In the genomic region with DNA sequence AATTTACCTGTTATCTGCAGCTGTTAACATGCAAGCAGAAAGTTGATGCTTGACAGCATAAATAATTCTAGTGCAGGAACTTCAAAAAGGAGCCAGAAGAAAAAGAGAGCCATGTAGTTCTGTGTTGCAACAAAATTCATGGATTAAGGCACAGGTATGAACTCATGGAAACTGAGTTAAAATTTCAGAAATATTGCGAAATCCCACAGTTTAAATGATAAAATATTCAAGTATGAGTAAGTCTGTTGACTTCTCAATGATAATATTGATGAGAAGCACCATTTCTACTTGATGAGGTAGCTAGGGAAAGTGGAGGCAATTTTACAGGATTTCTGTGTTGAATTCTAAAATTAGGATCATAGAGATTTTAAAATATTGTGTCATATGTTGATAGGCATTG, we compare ENCODE assay signal across 31 cellular contexts.
"Had no signal": no experiment of that assay in that cellular context is flagged by ENCODE, and none has a peak within 500 bp of the region (broad histone marks: within the 10 kb centered on the region; RNA-seq: fewer than 3 reads in every experiment).

No MANE protein-coding gene starts in this region.

- DNase-seq: activated B cell treated with CpG ODN at 0.5 μM for 24 hours; activated CD4-positive, alpha-beta T cell treated with anti-CD3 and anti-CD28 coated beads for 48 hours; activated CD4-positive, alpha-beta T cell treated with anti-CD3 and anti-CD28 coated beads, Interleukin-2, amount 50 U/mL, for 1 hour; activated CD4-positive, alpha-beta T cell treated with anti-CD3 and anti-CD28 coated beads, Interleukin-2, amount 50 U/mL, for 48 hours; activated CD8-positive, alpha-beta memory T cell treated with anti-CD3 and anti-CD28 coated beads for 24 hours; activated CD8-positive, alpha-beta T cell treated with anti-CD3 and anti-CD28 coated beads for 36 hours; activated gamma-delta T cell; activated naive CD4-positive, alpha-beta T cell; activated naive CD4-positive, alpha-beta T cell treated with anti-CD3 and anti-CD28 coated beads, Interleukin-2, amount 10 ng/mL, durations not matched to agents 7 days and 5 days; activated naive CD8-positive, alpha-beta T cell treated with anti-CD3 and anti-CD28 coated beads, Interleukin-2, amount 10 ng/mL, durations not matched to agents 7 days and 5 days; activated T-cell treated with anti-CD3 and anti-CD28 coated beads, Interleukin-2, amount 50 U/mL, for 4 hours; amniotic stem cell; anterior cingulate cortex; brain microvascular endothelial cell; caudate nucleus; cerebellar nuclear complex; colonic mucosa; dorsolateral prefrontal cortex; effector memory CD4-positive, alpha-beta T cell; endodermal cell; foreskin fibroblast; head of caudate nucleus; T-helper 1 cell; T-helper 17 cell; T1000; WERI-Rb-1 had no signal

- ATAC-seq: activated CD4-positive, CD25-positive, alpha-beta regulatory T cell treated with anti-CD3 and anti-CD28 coated beads, Interleukin-2, amount 50 U/mL, for 24 hours; activated CD8-positive, alpha-beta T cell treated with anti-CD3 and anti-CD28 coated beads for 36 hours; activated naive CD4-positive, alpha-beta T cell treated with anti-CD3 and anti-CD28 coated beads, Interleukin-2, amount 50 U/mL, for 72 hours; activated T-cell treated with anti-CD3 and anti-CD28 coated beads, Interleukin-2, amount 50 U/mL, for 4 hours; esophagus mucosa; T-helper 17 cell had no signal

- H3K9me3 ChIP-seq: colonic mucosa had no signal

- FAIRE-seq: astrocyte, frontal cortex had no signal

- H3K27ac ChIP-seq: brain microvascular endothelial cell, colonic mucosa, dorsolateral prefrontal cortex, WERI-Rb-1 had no signal

- H3K27me3 ChIP-seq: brain microvascular endothelial cell, colonic mucosa, dorsolateral prefrontal cortex had no signal

- H3K36me3 ChIP-seq: brain microvascular endothelial cell, colonic mucosa, WERI-Rb-1 had no signal

- H3K4me1 ChIP-seq: colonic mucosa had no signal

- H3K4me3 ChIP-seq: colonic mucosa, dorsolateral prefrontal cortex had no signal
